Comparison of ENCODE assay signal across 1 cellular context in the genomic region with DNA sequence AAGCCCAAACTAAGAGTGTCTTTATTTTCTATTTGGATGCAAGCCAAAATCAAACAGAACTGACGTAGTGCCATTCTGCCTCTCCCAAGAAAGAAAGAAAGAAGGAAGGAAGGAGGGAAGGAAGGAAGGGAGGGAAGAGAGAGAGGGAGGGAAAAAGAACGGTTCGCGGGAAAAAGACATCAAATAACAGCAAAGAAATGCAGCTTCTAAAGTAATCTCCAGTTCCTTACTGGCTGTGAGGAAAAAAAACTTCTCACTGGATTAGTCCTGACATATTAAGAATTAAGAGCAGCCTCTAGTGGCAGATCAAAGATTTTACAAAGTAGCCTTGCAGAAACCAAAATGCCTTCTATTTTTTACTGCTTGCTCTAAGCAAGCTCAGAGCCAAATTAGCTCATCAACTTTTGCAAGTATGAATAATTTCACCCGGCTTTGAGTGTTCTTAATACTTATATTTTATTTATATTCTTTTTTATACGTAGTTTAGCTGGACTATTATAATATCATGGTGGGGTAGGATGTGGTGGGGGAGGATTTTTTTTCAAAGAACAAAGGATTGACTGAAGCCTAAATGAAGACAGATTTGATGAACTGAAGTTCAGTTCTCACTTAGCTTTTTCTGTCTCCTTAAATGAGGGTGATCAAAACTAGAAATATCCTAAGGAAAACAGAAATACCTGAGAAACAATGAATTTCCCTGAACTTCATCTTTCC.
TF ChIP-seq lines count a peak whose summit lies in the region.

No MANE protein-coding gene starts in this region.

TF ChIP-seq in K562, 482 proteins besides CTCF, POLR2A, EP300 and RAD21 (continued from another document):
- TF ChIP-seq, protein P1, sequence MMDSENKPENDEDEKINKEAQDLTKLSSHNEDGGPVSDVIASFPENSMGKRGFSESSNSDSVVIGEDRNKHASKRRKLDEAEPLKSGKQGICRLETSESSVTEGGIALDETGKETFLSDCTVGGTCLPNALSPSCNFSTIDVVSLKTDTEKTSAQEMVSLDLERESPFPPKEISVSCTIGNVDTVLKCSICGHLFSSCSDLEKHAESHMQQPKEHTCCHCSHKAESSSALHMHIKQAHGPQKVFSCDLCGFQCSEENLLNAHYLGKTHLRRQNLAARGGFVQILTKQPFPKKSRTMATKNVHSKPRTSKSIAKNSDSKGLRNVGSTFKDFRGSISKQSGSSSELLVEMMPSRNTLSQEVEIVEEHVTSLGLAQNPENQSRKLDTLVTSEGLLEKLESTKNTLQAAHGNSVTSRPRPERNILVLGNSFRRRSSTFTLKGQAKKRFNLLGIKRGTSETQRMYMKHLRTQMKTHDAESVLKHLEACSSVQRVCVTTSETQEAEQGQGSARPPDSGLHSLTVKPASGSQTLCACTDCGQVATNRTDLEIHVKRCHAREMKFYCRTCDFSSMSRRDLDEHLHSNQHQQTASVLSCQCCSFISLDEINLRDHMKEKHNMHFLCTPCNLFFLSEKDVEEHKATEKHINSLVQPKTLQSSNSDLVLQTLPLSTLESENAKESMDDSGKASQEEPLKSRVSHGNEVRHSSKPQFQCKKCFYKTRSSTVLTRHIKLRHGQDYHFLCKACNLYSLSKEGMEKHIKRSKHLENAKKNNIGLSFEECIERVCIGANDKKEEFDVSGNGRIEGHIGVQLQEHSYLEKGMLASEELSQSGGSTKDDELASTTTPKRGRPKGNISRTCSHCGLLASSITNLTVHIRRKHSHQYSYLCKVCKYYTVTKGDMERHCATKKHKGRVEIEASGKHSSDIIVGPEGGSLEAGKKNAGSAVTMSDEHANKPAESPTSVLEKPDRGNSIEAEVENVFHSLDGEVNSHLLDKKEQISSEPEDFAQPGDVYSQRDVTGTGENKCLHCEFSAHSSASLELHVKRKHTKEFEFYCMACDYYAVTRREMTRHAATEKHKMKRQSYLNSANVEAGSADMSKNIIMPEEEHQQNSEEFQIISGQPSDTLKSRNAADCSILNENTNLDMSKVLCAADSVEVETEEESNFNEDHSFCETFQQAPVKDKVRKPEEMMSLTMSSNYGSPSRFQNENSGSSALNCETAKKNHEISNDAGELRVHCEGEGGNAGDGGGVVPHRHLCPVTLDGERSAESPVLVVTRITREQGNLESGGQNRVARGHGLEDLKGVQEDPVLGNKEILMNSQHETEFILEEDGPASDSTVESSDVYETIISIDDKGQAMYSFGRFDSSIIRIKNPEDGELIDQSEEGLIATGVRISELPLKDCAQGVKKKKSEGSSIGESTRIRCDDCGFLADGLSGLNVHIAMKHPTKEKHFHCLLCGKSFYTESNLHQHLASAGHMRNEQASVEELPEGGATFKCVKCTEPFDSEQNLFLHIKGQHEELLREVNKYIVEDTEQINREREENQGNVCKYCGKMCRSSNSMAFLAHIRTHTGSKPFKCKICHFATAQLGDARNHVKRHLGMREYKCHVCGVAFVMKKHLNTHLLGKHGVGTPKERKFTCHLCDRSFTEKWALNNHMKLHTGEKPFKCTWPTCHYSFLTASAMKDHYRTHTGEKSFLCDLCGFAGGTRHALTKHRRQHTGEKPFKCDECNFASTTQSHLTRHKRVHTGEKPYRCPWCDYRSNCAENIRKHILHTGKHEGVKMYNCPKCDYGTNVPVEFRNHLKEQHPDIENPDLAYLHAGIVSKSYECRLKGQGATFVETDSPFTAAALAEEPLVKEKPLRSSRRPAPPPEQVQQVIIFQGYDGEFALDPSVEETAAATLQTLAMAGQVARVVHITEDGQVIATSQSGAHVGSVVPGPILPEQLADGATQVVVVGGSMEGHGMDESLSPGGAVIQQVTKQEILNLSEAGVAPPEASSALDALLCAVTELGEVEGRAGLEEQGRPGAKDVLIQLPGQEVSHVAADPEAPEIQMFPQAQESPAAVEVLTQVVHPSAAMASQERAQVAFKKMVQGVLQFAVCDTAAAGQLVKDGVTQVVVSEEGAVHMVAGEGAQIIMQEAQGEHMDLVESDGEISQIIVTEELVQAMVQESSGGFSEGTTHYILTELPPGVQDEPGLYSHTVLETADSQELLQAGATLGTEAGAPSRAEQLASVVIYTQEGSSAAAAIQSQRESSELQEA (IDR thresholded peaks at IDR 0.05; ENCODE audit: low read depth) = no peak
- TF ChIP-seq ZZZ3 (IDR thresholded peaks at IDR 0.05) (no peak), PHF8 (IDR thresholded peaks at IDR 0.05; ENCODE audit: borderline replicate concordance, low read length) (no peak), HNRNPH1 (optimal IDR thresholded peaks at IDR 0.05; ENCODE audit: low read depth, low read length) (no peak), MTA1 (IDR thresholded peaks at IDR 0.05; ENCODE audit: borderline replicate concordance) (no peak), ZNF76 (CRISPR knock-in tag; IDR thresholded peaks at IDR 0.05; ENCODE audit: borderline replicate concordance) (no peak), NFIC (IDR thresholded peaks at IDR 0.05) (peak; percentile 75), NCOA1 (IDR thresholded peaks at IDR 0.05; ENCODE audit: low read depth) (no peak), PTRF (tag; IDR thresholded peaks at IDR 0.05) (no peak), ZNF384 (IDR thresholded peaks at IDR 0.05; ENCODE audit: low read depth, low read length) (0 out of 2 replicates have a peak, but pooled peaks have one; percentile 8), FOXM1 (IDR thresholded peaks at IDR 0.05; ENCODE audit: low read depth) (no peak), FOXM1 (CRISPR knock-in tag; IDR thresholded peaks at IDR 0.05; ENCODE audit: low read depth) (no peak), ZBTB8A (IDR thresholded peaks at IDR 0.05; ENCODE audit: partially characterized antibody) (no peak), ARID1B (IDR thresholded peaks at IDR 0.05) (no peak), ASH1L (IDR thresholded peaks at IDR 0.05; ENCODE audit: borderline replicate concordance, low read depth, partially characterized antibody) (no peak)
- TF ChIP-seq, protein P2, sequence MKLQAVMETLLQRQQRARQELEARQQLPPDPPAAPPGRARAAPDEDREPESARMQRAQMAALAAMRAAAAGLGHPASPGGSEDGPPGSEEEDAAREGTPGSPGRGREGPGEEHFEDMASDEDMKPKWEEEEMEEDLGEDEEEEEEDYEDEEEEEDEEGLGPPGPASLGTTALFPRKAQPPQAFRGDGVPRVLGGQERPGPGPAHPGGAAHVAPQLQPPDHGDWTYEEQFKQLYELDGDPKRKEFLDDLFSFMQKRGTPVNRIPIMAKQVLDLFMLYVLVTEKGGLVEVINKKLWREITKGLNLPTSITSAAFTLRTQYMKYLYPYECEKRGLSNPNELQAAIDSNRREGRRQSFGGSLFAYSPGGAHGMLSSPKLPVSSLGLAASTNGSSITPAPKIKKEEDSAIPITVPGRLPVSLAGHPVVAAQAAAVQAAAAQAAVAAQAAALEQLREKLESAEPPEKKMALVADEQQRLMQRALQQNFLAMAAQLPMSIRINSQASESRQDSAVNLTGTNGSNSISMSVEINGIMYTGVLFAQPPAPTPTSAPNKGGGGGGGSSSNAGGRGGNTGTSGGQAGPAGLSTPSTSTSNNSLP (IDR thresholded peaks at IDR 0.05; ENCODE audit: borderline replicate concordance, low read depth, low read length) = peak; percentile 81
- TF ChIP-seq, protein P3, sequence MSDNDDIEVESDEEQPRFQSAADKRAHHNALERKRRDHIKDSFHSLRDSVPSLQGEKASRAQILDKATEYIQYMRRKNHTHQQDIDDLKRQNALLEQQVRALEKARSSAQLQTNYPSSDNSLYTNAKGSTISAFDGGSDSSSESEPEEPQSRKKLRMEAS (CRISPR knock-in tag; IDR thresholded peaks at IDR 0.05) = no peak
- TF ChIP-seq, protein P4, sequence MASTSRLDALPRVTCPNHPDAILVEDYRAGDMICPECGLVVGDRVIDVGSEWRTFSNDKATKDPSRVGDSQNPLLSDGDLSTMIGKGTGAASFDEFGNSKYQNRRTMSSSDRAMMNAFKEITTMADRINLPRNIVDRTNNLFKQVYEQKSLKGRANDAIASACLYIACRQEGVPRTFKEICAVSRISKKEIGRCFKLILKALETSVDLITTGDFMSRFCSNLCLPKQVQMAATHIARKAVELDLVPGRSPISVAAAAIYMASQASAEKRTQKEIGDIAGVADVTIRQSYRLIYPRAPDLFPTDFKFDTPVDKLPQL (IDR thresholded peaks at IDR 0.05; ENCODE audit: extremely low read depth, insufficient read length) = no peak
- TF ChIP-seq, protein P5, sequence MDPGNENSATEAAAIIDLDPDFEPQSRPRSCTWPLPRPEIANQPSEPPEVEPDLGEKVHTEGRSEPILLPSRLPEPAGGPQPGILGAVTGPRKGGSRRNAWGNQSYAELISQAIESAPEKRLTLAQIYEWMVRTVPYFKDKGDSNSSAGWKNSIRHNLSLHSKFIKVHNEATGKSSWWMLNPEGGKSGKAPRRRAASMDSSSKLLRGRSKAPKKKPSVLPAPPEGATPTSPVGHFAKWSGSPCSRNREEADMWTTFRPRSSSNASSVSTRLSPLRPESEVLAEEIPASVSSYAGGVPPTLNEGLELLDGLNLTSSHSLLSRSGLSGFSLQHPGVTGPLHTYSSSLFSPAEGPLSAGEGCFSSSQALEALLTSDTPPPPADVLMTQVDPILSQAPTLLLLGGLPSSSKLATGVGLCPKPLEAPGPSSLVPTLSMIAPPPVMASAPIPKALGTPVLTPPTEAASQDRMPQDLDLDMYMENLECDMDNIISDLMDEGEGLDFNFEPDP (CRISPR knock-in tag; IDR thresholded peaks at IDR 0.05) = no peak
- TF ChIP-seq, protein P6, sequence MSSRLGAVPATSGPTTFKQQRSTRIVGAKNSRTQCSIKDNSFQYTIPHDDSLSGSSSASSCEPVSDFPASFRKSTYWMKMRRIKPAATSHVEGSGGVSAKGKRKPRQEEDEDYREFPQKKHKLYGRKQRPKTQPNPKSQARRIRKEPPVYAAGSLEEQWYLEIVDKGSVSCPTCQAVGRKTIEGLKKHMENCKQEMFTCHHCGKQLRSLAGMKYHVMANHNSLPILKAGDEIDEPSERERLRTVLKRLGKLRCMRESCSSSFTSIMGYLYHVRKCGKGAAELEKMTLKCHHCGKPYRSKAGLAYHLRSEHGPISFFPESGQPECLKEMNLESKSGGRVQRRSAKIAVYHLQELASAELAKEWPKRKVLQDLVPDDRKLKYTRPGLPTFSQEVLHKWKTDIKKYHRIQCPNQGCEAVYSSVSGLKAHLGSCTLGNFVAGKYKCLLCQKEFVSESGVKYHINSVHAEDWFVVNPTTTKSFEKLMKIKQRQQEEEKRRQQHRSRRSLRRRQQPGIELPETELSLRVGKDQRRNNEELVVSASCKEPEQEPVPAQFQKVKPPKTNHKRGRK (tag; IDR thresholded peaks at IDR 0.05) = 0 out of 2 replicates have a peak, but pooled peaks have one; percentile 24
